30 cellular contexts compared by ENCODE assay signal in the genomic region with DNA sequence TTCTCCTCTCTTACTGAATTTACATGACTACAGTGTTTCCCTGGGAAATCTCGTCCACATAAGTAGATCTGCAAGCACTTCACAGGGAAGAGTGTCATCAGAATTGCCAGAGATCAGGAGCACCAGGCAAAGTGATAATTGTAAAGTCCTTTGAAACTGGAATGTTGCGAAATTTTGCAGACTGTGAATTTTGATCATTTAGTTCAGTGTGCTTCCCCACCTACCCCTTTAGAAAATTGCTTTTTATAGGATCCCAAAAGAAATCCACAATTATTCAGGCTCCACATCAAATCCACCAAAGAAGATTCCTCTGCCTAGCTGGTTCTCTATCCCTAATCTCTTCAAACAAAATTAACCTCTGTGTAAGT. TPM values are rescaled to one million over a fixed set of nuclear protein-coding genes. Genes with fewer than 3 reads are reported as not detected.
"Had no signal": no experiment of that assay in that cellular context is flagged by ENCODE, and none has a peak within 500 bp of the region (broad histone marks: within the 10 kb centered on the region; RNA-seq: fewer than 3 reads in every experiment).

No MANE protein-coding gene starts in this region.

- H3K4me2 ChIP-seq: neural progenitor cell had no signal

- H3K9me3 ChIP-seq: ovary, psoas muscle, right lobe of liver, sigmoid colon, stomach, thoracic aorta, thyroid gland, tibial nerve, upper lobe of left lung, vagina had no signal

- H3K9ac ChIP-seq: neural progenitor cell, parathyroid adenoma had no signal

- H3K4me1 ChIP-seq: neural progenitor cell, parathyroid adenoma, psoas muscle, right lobe of liver, thyroid gland, tibial nerve, upper lobe of left lung, vagina had no signal

- H3K36me3 ChIP-seq: neural progenitor cell, ovary, right lobe of liver, sigmoid colon, stomach, thoracic aorta, thyroid gland, tibial nerve, upper lobe of left lung, vagina had no signal

- H3K36me3 Mint-ChIP-seq: neural progenitor cell; stimulated activated effector memory CD8-positive, alpha-beta T cell treated with anti-CD3 and anti-CD28 coated beads, Interleukin-12 subunit alpha, Interleukin-12 subunit beta, amount 100 ng/mL, for 72 hours; stimulated activated naive B cell treated with anti-CD40 and anti-IgM and Interleukin-4, amounts not matched to agents 10 μg/mL and 1 μg/mL and 100 μg/mL, for 72 hours had no signal

- ATAC-seq: psoas muscle; right cardiac atrium; right lobe of liver; stimulated activated effector memory CD8-positive, alpha-beta T cell treated with anti-CD3 and anti-CD28 coated beads, Interleukin-12 subunit alpha, Interleukin-12 subunit beta, amount 100 ng/mL, for 72 hours; stimulated activated naive B cell treated with anti-CD40 and anti-IgM and Interleukin-4, amounts not matched to agents 10 μg/mL and 1 μg/mL and 100 μg/mL, for 72 hours had no signal

- H3K4me3 Mint-ChIP-seq: nephron; neural progenitor cell; stimulated activated effector memory CD8-positive, alpha-beta T cell treated with anti-CD3 and anti-CD28 coated beads, Interleukin-12 subunit alpha, Interleukin-12 subunit beta, amount 100 ng/mL, for 72 hours; stimulated activated naive B cell treated with anti-CD40 and anti-IgM and Interleukin-4, amounts not matched to agents 10 μg/mL and 1 μg/mL and 100 μg/mL, for 72 hours; stimulated activated naive CD8-positive, alpha-beta T cell treated with anti-CD3 and anti-CD28 coated beads, Interleukin-15, Interleukin-2, amounts not matched to agents 100 ng/mL and 50 ng/mL, for 24 hours had no signal

- H2AFZ ChIP-seq: neural progenitor cell, parathyroid adenoma had no signal

- H3K27me3 ChIP-seq: neural progenitor cell, ovary, right lobe of liver, sigmoid colon, thyroid gland, upper lobe of left lung, vagina had no signal

- FAIRE-seq: small intestine, urothelium cell line had no signal

- H3K4me3 ChIP-seq: neural progenitor cell, ovary, psoas muscle, right lobe of liver, sigmoid colon, stomach, thoracic aorta, thyroid gland, tibial nerve, upper lobe of left lung, vagina had no signal

- H3K27ac ChIP-seq: neural progenitor cell, ovary, parathyroid adenoma, psoas muscle, right lobe of liver, sigmoid colon, stomach, thoracic aorta, thyroid gland, tibial nerve, upper lobe of left lung, vagina had no signal

- H3K79me2 ChIP-seq: parathyroid adenoma had no signal

- H3K9me3 Mint-ChIP-seq: neural progenitor cell; stimulated activated effector memory CD8-positive, alpha-beta T cell treated with anti-CD3 and anti-CD28 coated beads, Interleukin-12 subunit alpha, Interleukin-12 subunit beta, amount 100 ng/mL, for 72 hours had no signal

- H3K27ac Mint-ChIP-seq: nephron; neural progenitor cell; progenitor cell of endocrine pancreas; stimulated activated effector memory CD8-positive, alpha-beta T cell treated with anti-CD3 and anti-CD28 coated beads, Interleukin-12 subunit alpha, Interleukin-12 subunit beta, amount 100 ng/mL, for 72 hours; stimulated activated naive B cell treated with anti-CD40 and anti-IgM and Interleukin-4, amounts not matched to agents 10 μg/mL and 1 μg/mL and 100 μg/mL, for 72 hours; stimulated activated naive CD8-positive, alpha-beta T cell treated with anti-CD3 and anti-CD28 coated beads, Interleukin-15, Interleukin-2, amounts not matched to agents 100 ng/mL and 50 ng/mL, for 24 hours had no signal

- H3K4me1 Mint-ChIP-seq: stimulated activated effector memory CD8-positive, alpha-beta T cell treated with anti-CD3 and anti-CD28 coated beads, Interleukin-12 subunit alpha, Interleukin-12 subunit beta, amount 100 ng/mL, for 72 hours had no signal

- DNase-seq: occipital lobe; ovary; posterior cingulate gyrus; psoas muscle; right cardiac atrium; right lobe of liver; sigmoid colon; small intestine; stimulated activated CD4-positive, alpha-beta T cell treated with anti-CD3 and anti-CD28 coated beads, Interleukin-15, amount 100 ng/mL, for 24 hours; stimulated activated CD4-positive, alpha-beta T cell treated with anti-CD3 and anti-CD28 coated beads, Interleukin-2, amount 100 ng/mL, for 24 hours; stimulated activated CD4-positive, alpha-beta T cell treated with anti-CD3 and anti-CD28 coated beads, Interleukin-2, amount 100 ng/mL, for 48 hours; stimulated activated CD4-positive, alpha-beta T cell treated with anti-CD3 and anti-CD28 coated beads, Interleukin-4, amount 100 ng/mL, for 24 hours; stimulated activated naive B cell treated with anti-CD40 and anti-IgM and Interleukin-4, amounts not matched to agents 10 μg/mL and 1 μg/mL and 100 μg/mL, for 72 hours; stimulated activated naive CD4-positive, alpha-beta T cell treated with Interleukin-2 at 50 U/mL for 16 hours; stomach; thyroid gland; trophoblast cell; upper lobe of left lung had no signal

RNA-seq across cellular contexts. Expression of a gene that starts 10.2 kb away (rescaled TPM):
- total RNA-seq: osteoblast, renal cortical epithelial cell had no signal
